39 cellular contexts compared by ENCODE assay signal in genomic region chr3:14641346-14641745, GRCh38. TPM values are rescaled to one million over a fixed set of nuclear protein-coding genes. Genes with fewer than 3 reads are reported as not detected.
DNase-seq lines count a peak whose midpoint lies in the region; ATAC-seq and TF ChIP-seq lines count a peak whose summit lies in the region.
"Had no signal": no experiment of that assay in that cellular context is flagged by ENCODE, and none has a peak within 500 bp of the region (broad histone marks: within the 10 kb centered on the region; RNA-seq: fewer than 3 reads in every experiment).

No MANE protein-coding gene starts in this region.

- H3K4me3 Mint-ChIP-seq in Caco-2 (ENCODE audit: unreplicated experiment): no peak overlapping the region
- no peak overlapping the region for H3K4me3 Mint-ChIP-seq in activated T-cell treated with anti-CD3 and anti-CD28 coated beads, Interleukin-2, amount 50 U/mL, for 72 hours
- H3K4me3 Mint-ChIP-seq: B cell; CD14-positive monocyte; CD4-positive, alpha-beta memory T cell; CD4-positive, alpha-beta T cell; CD4-positive, CD25-positive, alpha-beta regulatory T cell; CD8-positive, alpha-beta memory T cell; CD8-positive, alpha-beta T cell had no signal

- H3K9me2 ChIP-seq in PC-3 (replicated peaks; ENCODE audit: low read length): no peaks in the 10 kb centered on the region
- H3K9me2 ChIP-seq in PC-9 (ENCODE audit: insufficient read depth): no peaks in the 10 kb centered on the region
- no peaks in the 10 kb centered on the region for H3K9me2 ChIP-seq in hepatocyte (replicated peaks; ENCODE audit: insufficient read depth)

- H3K4me1 Mint-ChIP-seq in Caco-2 (ENCODE audit: low read depth, unreplicated experiment): no peaks in the 10 kb centered on the region
- no peaks in the 10 kb centered on the region for H3K4me1 Mint-ChIP-seq in activated T-cell treated with anti-CD3 and anti-CD28 coated beads, Interleukin-2, amount 50 U/mL, for 72 hours (ENCODE audit: low read depth)
- H3K4me1 Mint-ChIP-seq: B cell; CD14-positive monocyte; CD4-positive, alpha-beta memory T cell; CD4-positive, CD25-positive, alpha-beta regulatory T cell; CD8-positive, alpha-beta memory T cell had no signal

- H2BK12ac ChIP-seq in mesenchymal stem cell (ENCODE audit: low read length in 2 of 2): no peak overlapping the region

- ATAC-seq in PC-3: no peak
- no peak for ATAC-seq in activated T-cell treated with anti-CD3 and anti-CD28 coated beads, Interleukin-2, amount 50 U/mL, for 72 hours (replicated peaks in 1 of 2)
- ATAC-seq: A549; CD8-positive, alpha-beta T cell had no signal

- no peaks in the 10 kb centered on the region for H3F3A ChIP-seq in PC-3 (ENCODE audit: low read length, unreplicated experiment)
- H3F3A ChIP-seq in PC-9 (ENCODE audit: insufficient read depth, low read depth): no peaks in the 10 kb centered on the region

- BruUV-seq in PC-3 (replicated peaks; lab: Mats Ljungman, UMichigan): no TSS peak
- BruUV-seq in Caco-2 (replicated peaks; lab: Mats Ljungman, UMichigan): no TSS peak
- BruUV-seq in PC-9 (replicated peaks; lab: Mats Ljungman, UMichigan): no TSS peak

- no peak overlapping the region for H3K23ac ChIP-seq in mesenchymal stem cell (ENCODE audit: low read length in 2 of 2)

- H3K79me2 ChIP-seq in PC-3 (ENCODE audit: low read length): no peaks in the 10 kb centered on the region
- H3K79me2 ChIP-seq in PC-9 (ENCODE audit: low read depth): no peaks in the 10 kb centered on the region
- no peaks in the 10 kb centered on the region for H3K79me2 ChIP-seq in hepatocyte

- intact Hi-C loops in PC-3 (cut with micrococcal nuclease): no loop called here
- intact Hi-C loops in posterior vena cava (cut with DNase I): no loop called here
- intact Hi-C loops in Caco-2 (cut with micrococcal nuclease; ENCODE audit: unreplicated experiment): no loop called here
- intact Hi-C loops in PC-9 (cut with micrococcal nuclease; ENCODE audit: unreplicated experiment): no loop called here

- DNase-seq in Caki2 (ENCODE audit: low read depth) (peak; percentile 8), PC-3 (no peak), mesenchymal stem cell (no peak), posterior vena cava (ENCODE audit: low spot score) (peak; percentile 56), Caco-2 (no peak), PC-9 (no peak), hepatocyte (ENCODE audit: low spot score) (no peak)
- DNase-seq in activated T-cell treated with anti-CD3 and anti-CD28 coated beads, Interleukin-2, amount 50 U/mL, for 72 hours: no peak
- DNase-seq: 8988T; ACHN; AML-193; BE2C; C1 segment of cervical spinal cord; Calu3; CD4-positive, alpha-beta memory T cell; CD4-positive, alpha-beta T cell; CD4-positive, CD25-positive, alpha-beta regulatory T cell; CD8-positive, alpha-beta memory T cell; CD8-positive, alpha-beta T cell; COR-L47; DMS 273 treated with DMSO at 0.1 percent for 48 hours; DMS153; DMS53; DMS79; DMS79 treated with DMSO at 0.1 percent for 48 hours; DND-41; EL had no signal

- TF ChIP-seq CTCF in PC-3 (conservative IDR thresholded peaks at IDR 0.05; ENCODE audit: low read depth, low read length) (no peak), Caco-2 (IDR thresholded peaks at IDR 0.05; ENCODE audit: insufficient read depth in 1 of 2, low read depth in 1 of 2, low read length in 1 of 2, severe bottlenecking in 1 of 2, unreplicated experiment in 1 of 2) (no peak), PC-9 (conservative IDR thresholded peaks at IDR 0.05) (no peak), hepatocyte (IDR thresholded peaks at IDR 0.05; ENCODE audit: poor library complexity) (no peak)

- POLR2A ChIA-PET in PC-3 (lab: Charles Lee; ENCODE audit: unreplicated experiment) (no interaction called here), Caco-2 (lab: Charles Lee) (no interaction called here), PC-9 (lab: Charles Lee; ENCODE audit: unreplicated experiment) (no interaction called here)

- H3K4ac ChIP-seq in mesenchymal stem cell (ENCODE audit: low read depth in 1 of 2, low read length in 2 of 2): no peak overlapping the region

- in situ Hi-C loops in Caki2 (cut with HindIII; ENCODE audit: low pct_unique_long_range_greater_than_20kb, low sequenced_read_pairs): no loop called here

- 84% methylated on average over 4 of the region's 4 CpGs for WGBS in mesenchymal stem cell
- 100% methylated on average over 4 of the region's 4 CpGs for WGBS in hepatocyte (ENCODE audit: low lambda C conversion rate, missing lambda C conversion rate)

- no peaks in the 10 kb centered on the region for H3K79me1 ChIP-seq in mesenchymal stem cell (replicated peaks; ENCODE audit: low read length, poor library complexity, severe bottlenecking)

- no peaks in the 10 kb centered on the region for H3K36me3 Mint-ChIP-seq in Caco-2 (ENCODE audit: insufficient read depth, unreplicated experiment)
- no peaks in the 10 kb centered on the region for H3K36me3 Mint-ChIP-seq in activated T-cell treated with anti-CD3 and anti-CD28 coated beads, Interleukin-2, amount 50 U/mL, for 72 hours (ENCODE audit: insufficient read depth in 2 of 2)
- H3K36me3 Mint-ChIP-seq: CD14-positive monocyte; CD4-positive, alpha-beta memory T cell; CD4-positive, CD25-positive, alpha-beta regulatory T cell; CD8-positive, alpha-beta memory T cell; CD8-positive, alpha-beta T cell had no signal

- H3K27me3 Mint-ChIP-seq in Caco-2 (ENCODE audit: insufficient read depth, unreplicated experiment): no peaks in the 10 kb centered on the region
- H3K27me3 Mint-ChIP-seq in activated T-cell treated with anti-CD3 and anti-CD28 coated beads, Interleukin-2, amount 50 U/mL, for 72 hours (ENCODE audit: low read depth): peaks cover 37% of the 10 kb centered on the region

- H3K4me3 ChIP-seq in PC-3 (ENCODE audit: low read length) (no peak overlapping the region), mesenchymal stem cell (ENCODE audit: insufficient read depth in 1 of 2, low read depth in 1 of 2, low read length in 2 of 2) (no peak overlapping the region), Caco-2 (ENCODE audit: low read depth, low read length) (no peak overlapping the region), PC-9 (no peak overlapping the region), hepatocyte (no peak overlapping the region)
- H3K4me3 ChIP-seq: A549; BLaER1; BLaER1 treated with 17β-estradiol and CSF1 and Interleukin-3, amounts not matched to agents 10 nM and 100 nM had no signal

- H2AK5ac ChIP-seq in mesenchymal stem cell (ENCODE audit: low read length, severe bottlenecking): no peak overlapping the region

- H3K36me3 ChIP-seq in PC-3 (ENCODE audit: low read depth, low read length) (no peaks in the 10 kb centered on the region), mesenchymal stem cell (ENCODE audit: control insufficient read depth in 1 of 2, insufficient read depth in 2 of 2, low read depth in 1 of 2, low read length in 2 of 2) (no peaks in the 10 kb centered on the region), Caco-2 (ENCODE audit: control insufficient read depth, insufficient read depth, low read length) (no peaks in the 10 kb centered on the region), PC-9 (ENCODE audit: low read depth) (no peaks in the 10 kb centered on the region), hepatocyte (replicated peaks; ENCODE audit: insufficient read depth, low read depth) (no peaks in the 10 kb centered on the region)
- H3K36me3 ChIP-seq: BE2C; BLaER1; BLaER1 treated with 17β-estradiol and CSF1 and Interleukin-3, amounts not matched to agents 10 nM and 100 nM had no signal

- H3K27ac ChIP-seq in PC-3 (ENCODE audit: low read length) (peak overlapping the region; percentile 34), mesenchymal stem cell (ENCODE audit: low read length, poor library complexity, severe bottlenecking) (no peak overlapping the region), PC-9 (no peak overlapping the region), hepatocyte (no peak overlapping the region)
- H3K27ac ChIP-seq: 22Rv1; A549; BLaER1; BLaER1 treated with 17β-estradiol and CSF1 and Interleukin-3, amounts not matched to agents 10 nM and 100 nM; C4-2B had no signal

- no peak overlapping the region for H3K14ac ChIP-seq in mesenchymal stem cell (ENCODE audit: low read length in 2 of 2)

- CTCF ChIA-PET in PC-3 (lab: Charles Lee): interaction anchor here (0.7 kb wide), 2 partner anchors 136 to 140 kb away, joined by 3 to 4 read pairs; no protein-coding TSS in a partner anchor
- CTCF ChIA-PET in Caco-2 (lab: Charles Lee): no interaction called here
- CTCF ChIA-PET in PC-9 (lab: Charles Lee): interaction anchor here (0.6 kb wide), 1 partner anchor 432 kb away, joined by 4 read pairs; no protein-coding TSS in a partner anchor

- H3K27me3 ChIP-seq in PC-3 (ENCODE audit: low read length): no peaks in the 10 kb centered on the region
- peaks cover 44 to 72% of the 10 kb centered on the region in 2 experiments for H3K27me3 ChIP-seq in mesenchymal stem cell (ENCODE audit: control insufficient read depth in 1 of 2, insufficient read depth in 1 of 2, low read length in 2 of 2)
- no peaks in the 10 kb centered on the region for H3K27me3 ChIP-seq in Caco-2 (replicated peaks; ENCODE audit: control insufficient read depth, insufficient read depth, low read length)
- H3K27me3 ChIP-seq in PC-9 (ENCODE audit: insufficient read depth, low read depth): peaks cover 46% of the 10 kb centered on the region; the same call in 1 of the 2 replicates
- peaks cover 4% of the 10 kb centered on the region for H3K27me3 ChIP-seq in hepatocyte
- H3K27me3 ChIP-seq: BE2C; BLaER1; BLaER1 treated with 17β-estradiol and CSF1 and Interleukin-3, amounts not matched to agents 10 nM and 100 nM had no signal

- H4K20me1 ChIP-seq in PC-3 (ENCODE audit: low read length) (no peaks in the 10 kb centered on the region), PC-9 (ENCODE audit: insufficient read depth) (no peaks in the 10 kb centered on the region), hepatocyte (ENCODE audit: insufficient read depth, poor library complexity, severe bottlenecking) (no peaks in the 10 kb centered on the region)
- H4K20me1 ChIP-seq: BLaER1; BLaER1 treated with 17β-estradiol and CSF1 and Interleukin-3, amounts not matched to agents 10 nM and 100 nM had no signal

- H3K18ac ChIP-seq in mesenchymal stem cell (ENCODE audit: low read depth in 1 of 2, low read length in 2 of 2): no peak overlapping the region

- H2AFZ ChIP-seq in PC-3 (ENCODE audit: low read length): no peak overlapping the region
- no peak overlapping the region for H2AFZ ChIP-seq in mesenchymal stem cell (ENCODE audit: low read depth, low read length)
- no peak overlapping the region for H2AFZ ChIP-seq in PC-9
- no peak overlapping the region for H2AFZ ChIP-seq in hepatocyte

- H3K9me3 ChIP-seq in PC-3 (ENCODE audit: low read length) (no peaks in the 10 kb centered on the region), mesenchymal stem cell (ENCODE audit: control insufficient read depth, low read length) (no peaks in the 10 kb centered on the region), Caco-2 (no peaks in the 10 kb centered on the region), PC-9 (ENCODE audit: insufficient read depth, low read depth) (no peaks in the 10 kb centered on the region), hepatocyte (ENCODE audit: low read depth) (no peaks in the 10 kb centered on the region)
- H3K9me3 ChIP-seq: A549, BE2C, BLaER1 had no signal

- H3K4me2 ChIP-seq in PC-3 (ENCODE audit: low read length): no peak overlapping the region
- H3K4me2 ChIP-seq in mesenchymal stem cell (ENCODE audit: low read length, poor library complexity, severe bottlenecking): no peak overlapping the region
- H3K4me2 ChIP-seq in PC-9: no peak overlapping the region
- H3K4me2 ChIP-seq in hepatocyte: no peak overlapping the region
- H3K4me2 ChIP-seq: A549; BLaER1; BLaER1 treated with 17β-estradiol and CSF1 and Interleukin-3, amounts not matched to agents 10 nM and 100 nM had no signal

- H3K4me1 ChIP-seq in PC-3 (ENCODE audit: insufficient read depth, low read length) (peaks cover 21% of the 10 kb centered on the region), mesenchymal stem cell (ENCODE audit: control insufficient read depth, insufficient read depth, low read depth, low read length) (peaks cover 5% of the 10 kb centered on the region), Caco-2 (no peaks in the 10 kb centered on the region), PC-9 (replicated peaks; ENCODE audit: insufficient read depth) (no peaks in the 10 kb centered on the region), hepatocyte (ENCODE audit: insufficient read depth) (no peaks in the 10 kb centered on the region)
- H3K4me1 ChIP-seq: BE2C; BLaER1; BLaER1 treated with 17β-estradiol and CSF1 and Interleukin-3, amounts not matched to agents 10 nM and 100 nM had no signal

- H2BK15ac ChIP-seq in mesenchymal stem cell (ENCODE audit: low read depth, poor library complexity, severe bottlenecking): no peak overlapping the region

- H2BK5ac ChIP-seq in mesenchymal stem cell (ENCODE audit: low read depth, low read length, poor library complexity, severe bottlenecking): no peak overlapping the region

- no peak overlapping the region for H3K27ac Mint-ChIP-seq in Caco-2 (ENCODE audit: unreplicated experiment)
- H3K27ac Mint-ChIP-seq in activated T-cell treated with anti-CD3 and anti-CD28 coated beads, Interleukin-2, amount 50 U/mL, for 72 hours: no peak overlapping the region
- H3K27ac Mint-ChIP-seq: B cell; CD14-positive monocyte; CD4-positive, alpha-beta memory T cell; CD4-positive, alpha-beta T cell; CD4-positive, CD25-positive, alpha-beta regulatory T cell; CD8-positive, alpha-beta memory T cell; CD8-positive, alpha-beta T cell had no signal

- H4K8ac ChIP-seq in mesenchymal stem cell (ENCODE audit: low read length): no peak overlapping the region

- no peak overlapping the region for H2BK120ac ChIP-seq in mesenchymal stem cell (ENCODE audit: low read depth, low read length)

- peak overlapping the region; percentile 22 for H4K91ac ChIP-seq in mesenchymal stem cell (ENCODE audit: low read length)

- no peaks in the 10 kb centered on the region for H3K9me3 Mint-ChIP-seq in Caco-2 (ENCODE audit: unreplicated experiment)
- no peaks in the 10 kb centered on the region for H3K9me3 Mint-ChIP-seq in activated T-cell treated with anti-CD3 and anti-CD28 coated beads, Interleukin-2, amount 50 U/mL, for 72 hours
- H3K9me3 Mint-ChIP-seq: CD14-positive monocyte; CD4-positive, alpha-beta T cell; CD4-positive, CD25-positive, alpha-beta regulatory T cell; CD8-positive, alpha-beta memory T cell; CD8-positive, alpha-beta T cell had no signal

- H3K9ac ChIP-seq in PC-3 (ENCODE audit: low read length) (no peak overlapping the region), mesenchymal stem cell (ENCODE audit: low read length) (no peak overlapping the region)
- H3K9ac ChIP-seq: BLaER1; BLaER1 treated with 17β-estradiol and CSF1 and Interleukin-3, amounts not matched to agents 10 nM and 100 nM had no signal

RNA-seq across cellular contexts. Expression of gene CCDC174, which starts 10.2 kb away (rescaled TPM):
- total RNA-seq in Caki2 (2014; rRNA removed; shearing (Covaris generic); ENCODE audit: low replicate concordance): 7.1 and 23.3 TPM in 2 replicates
- total RNA-seq in PC-3 (2014; rRNA removed): 8.2 and 16.1 TPM in 2 replicates
- 15.8 TPM for polyA plus RNA-seq in mesenchymal stem cell (2013, experiment 1 of 2)
- 15.6 TPM for polyA plus RNA-seq in mesenchymal stem cell (2013, experiment 2 of 2)
- 10 to 100 TPM; 15.6 to 19.0 TPM for total RNA-seq in posterior vena cava
- total RNA-seq in Caco-2 (2022): 22.4 and 24.6 TPM in 2 replicates
- 14.7 and 14.9 TPM in 2 replicates for total RNA-seq in PC-9 (2021)
- total RNA-seq in hepatocyte: 23.6 and 25.8 TPM in 2 replicates
- polyA plus RNA-seq in hepatocyte: 18.6 and 21.9 TPM in 2 replicates
- 10 to 100 TPM; 33.9 to 34.3 TPM for total RNA-seq in activated T-cell treated with anti-CD3 and anti-CD28 coated beads, Interleukin-2, amount 50 U/mL, for 72 hours

RNA-seq across cellular contexts. Expression of gene C3orf20, which starts 33.6 kb away (rescaled TPM):
- total RNA-seq in Caki2 (2014; rRNA removed; shearing (Covaris generic); ENCODE audit: low replicate concordance): not detected in 2 replicates
- total RNA-seq in PC-3 (2014; rRNA removed): not detected in 2 replicates
- not detected for polyA plus RNA-seq in mesenchymal stem cell (2013, experiment 1 of 2)
- polyA plus RNA-seq in mesenchymal stem cell (2013, experiment 2 of 2): not detected
- total RNA-seq in posterior vena cava: under 1 TPM in 1 of 2 donors, not detected in 1; 0.10 TPM
- 0.09 and 0.19 TPM in 2 replicates for total RNA-seq in Caco-2 (2022)
- not detected in 2 replicates for total RNA-seq in PC-9 (2021)
- total RNA-seq in hepatocyte: 0.07 TPM in 1 of 2 replicates, not detected in the other
- polyA plus RNA-seq in hepatocyte: 0.10 TPM in 1 of 2 replicates, not detected in the other
- 1 to 10 TPM in 1 of 2 donors, under 1 TPM in 1; 0.51 to 1.1 TPM for total RNA-seq in activated T-cell treated with anti-CD3 and anti-CD28 coated beads, Interleukin-2, amount 50 U/mL, for 72 hours
- total RNA-seq: A172, Daoy, G401 had no signal
- polyA plus RNA-seq: AG04450; BJ; CD14-positive monocyte; CD4-positive, alpha-beta memory T cell; CD4-positive, CD25-positive, alpha-beta regulatory T cell; CD8-positive, alpha-beta memory T cell had no signal

Comparison
In these comparisons a context has a peak if more than half of its experiments do, and no peak if none do; other contexts are left out.
1. DNase-seq: peak in Caki2 (single experiment) and posterior vena cava (single experiment); none in PC-3 (single experiment), mesenchymal stem cell (single experiment), Caco-2 (0 of 2), PC-9 (0 of 2), hepatocyte (single experiment) and activated T-cell treated with anti-CD3 and anti-CD28 coated beads, Interleukin-2, amount 50 U/mL, for 72 hours (0 of 2).